Comparison of ENCODE assay signal across 14 cellular contexts in the genomic region with DNA sequence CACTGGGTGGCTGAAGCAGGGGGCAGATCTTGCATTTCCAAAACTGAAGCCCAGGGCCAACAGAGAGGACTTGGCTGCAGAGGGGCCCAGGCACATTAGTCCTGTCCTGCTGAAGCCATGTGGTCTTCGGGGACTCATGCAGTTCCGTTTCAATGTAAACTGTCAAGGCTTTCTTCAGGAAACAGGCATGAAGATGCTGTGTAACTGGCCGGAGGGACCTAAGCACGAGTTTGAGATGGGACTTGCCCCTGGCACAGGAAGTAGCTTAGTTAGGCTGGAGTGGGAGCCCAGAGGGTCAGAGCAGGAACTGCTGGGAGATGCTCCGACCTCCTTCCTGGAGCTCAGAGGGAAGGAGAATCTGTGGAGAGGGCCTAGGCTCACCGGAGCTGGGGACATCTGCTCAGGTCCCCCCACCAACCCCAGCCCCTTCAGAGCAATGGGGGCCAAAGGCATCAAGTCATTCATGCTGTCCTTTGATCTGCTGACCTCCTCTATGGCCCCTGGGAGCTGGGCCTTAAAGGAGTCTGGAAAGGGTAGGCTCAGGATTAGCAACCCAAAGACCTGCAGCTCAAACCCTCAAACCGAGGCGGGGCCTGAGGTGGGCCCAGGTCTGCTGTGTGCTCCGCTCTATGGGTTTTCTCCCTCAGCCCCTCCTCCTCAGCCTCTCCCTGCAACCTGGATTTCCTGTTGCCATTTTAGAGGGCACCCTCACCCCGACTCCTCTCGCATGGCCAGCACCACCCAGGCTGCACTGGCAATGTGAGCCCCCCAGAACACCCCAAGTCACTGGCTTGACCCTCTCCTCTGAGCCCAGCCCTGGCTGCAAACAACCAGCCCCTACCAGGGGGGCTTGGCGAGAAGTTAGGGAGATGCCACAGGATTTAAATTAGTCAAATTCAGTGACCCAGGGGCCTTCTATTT. TPM values are rescaled to one million over a fixed set of nuclear protein-coding genes. Genes with fewer than 3 reads are reported as not detected.
"Had no signal": no experiment of that assay in that cellular context is flagged by ENCODE, and none has a peak within 500 bp of the region (broad histone marks: within the 10 kb centered on the region; RNA-seq: fewer than 3 reads in every experiment).

No MANE protein-coding gene starts in this region.

- H3K36me3 ChIP-seq: pancreas, uterus had no signal

- H3K4me3 ChIP-seq: pancreas, uterus had no signal

- H3K9me3 ChIP-seq: pancreas, uterus had no signal

- FAIRE-seq: frontal cortex, pancreas had no signal

- H3K27ac ChIP-seq: uterus had no signal

- ATAC-seq: effector memory CD8-positive, alpha-beta T cell; pancreas; stimulated activated effector memory CD8-positive, alpha-beta T cell treated with anti-CD3 and anti-CD28 coated beads, Interleukin-12 subunit alpha, Interleukin-12 subunit beta, amount 100 ng/mL, for 72 hours had no signal

- DNase-seq: activated CD4-positive, alpha-beta T cell treated with anti-CD3 and anti-CD28 coated beads for 1 hour; activated CD4-positive, alpha-beta T cell treated with anti-CD3 and anti-CD28 coated beads, Interleukin-2, amount 50 U/mL, for 4 hours; activated naive CD4-positive, alpha-beta T cell; activated T-cell treated with anti-CD3 and anti-CD28 coated beads for 4 hours; anterior cingulate cortex; cerebellar nuclear complex; effector memory CD8-positive, alpha-beta T cell; head of caudate nucleus; T1000; uterus had no signal

RNA-seq across cellular contexts. Expression of a gene that starts 4.4 kb away (rescaled TPM):
- total RNA-seq: frontal cortex, lung microvascular endothelial cell had no signal
